ENCODE assay signal across 8 cellular contexts in genomic region chr7:99500637-99501009, GRCh38. TPM values are rescaled to one million over a fixed set of nuclear protein-coding genes. Genes with fewer than 3 reads are reported as not detected.
DNase-seq lines count a peak whose midpoint lies in the region; ATAC-seq, FAIRE-seq and TF ChIP-seq lines count a peak whose summit lies in the region.

No MANE protein-coding gene starts in this region.

- peaks cover 7 to 41% (median 11%) of the 10 kb centered on the region in 3 donors for H3K36me3 Mint-ChIP-seq in CD8-positive, alpha-beta memory T cell

- TF ChIP-seq CTCF in RWPE1 (conservative IDR thresholded peaks at IDR 0.05; ENCODE audit: low read depth): no peak
- TF ChIP-seq CTCF in esophagus muscularis mucosa (IDR thresholded peaks at IDR 0.05): no peak
- no peak for TF ChIP-seq CTCF in pancreas (IDR thresholded peaks at IDR 0.05)

- no peaks in the 10 kb centered on the region for H3K9me3 ChIP-seq in CD8-positive, alpha-beta memory T cell (ENCODE audit: low read length)
- no peaks in the 10 kb centered on the region for H3K9me3 ChIP-seq in esophagus muscularis mucosa
- no peaks in the 10 kb centered on the region for H3K9me3 ChIP-seq in pancreas

- WGBS in esophagus muscularis mucosa: 51% methylated on average over 16 of the region's 16 CpGs
- WGBS in pancreas, 2 donors: 41 to 42% methylated on average over 16 of the region's 16 CpGs

- intact Hi-C loops in esophagus muscularis mucosa (cut with DNase I): loop anchor here (5.0 kb wide), 1 partner anchor 52 kb away; the partner anchor contains the start of gene FAM200A
- intact Hi-C loops in pancreas (cut with DNase I): no loop called here

- TF ChIP-seq POLR2A in esophagus muscularis mucosa (IDR thresholded peaks at IDR 0.05; ENCODE audit: low read depth) (no peak), H54 (IDR thresholded peaks at IDR 0.05; ENCODE audit: low read depth, low read length) (no peak)

- H3K4me3 Mint-ChIP-seq in CD8-positive, alpha-beta memory T cell: peak overlapping the region; percentile 94 to 100 (median 99)

- CTCF ChIA-PET in CD8-positive, alpha-beta memory T cell (lab: Charles Lee): interaction anchor here (1.6 to 2.0 kb wide), 3 partner anchors 27 to 117 kb away, joined by 4 to 7 read pairs (median 6); partner anchors contain the start of gene ZNF655
- CTCF ChIA-PET in RWPE1 (lab: Yijun Ruan, JAX): interaction anchor here (1.2 kb wide), 1 partner anchor 14 kb away, joined by 4 read pairs; no protein-coding TSS in a partner anchor

- no peaks in the 10 kb centered on the region for H3K27me3 Mint-ChIP-seq in CD8-positive, alpha-beta memory T cell

- peak overlapping the region; percentile 98 for H3K4me3 ChIP-seq in CD8-positive, alpha-beta memory T cell (ENCODE audit: low read length)
- H3K4me3 ChIP-seq in esophagus muscularis mucosa (peak overlapping the region; percentile 68 to 95 (median 80)), pancreas (peak overlapping the region; percentile 70 to 82 (median 82))

- H3K4me1 ChIP-seq in CD8-positive, alpha-beta memory T cell (ENCODE audit: insufficient read depth, low read length): peaks cover 34% of the 10 kb centered on the region
- H3K4me1 ChIP-seq in esophagus muscularis mucosa (peaks cover 33 to 55% (median 43%) of the 10 kb centered on the region in 4 donors), pancreas (peaks cover 2 to 16% (median 16%) of the 10 kb centered on the region in 3 donors)

- H3K36me3 ChIP-seq in CD8-positive, alpha-beta memory T cell (ENCODE audit: insufficient read depth, low read length): peaks cover 5% of the 10 kb centered on the region
- H3K36me3 ChIP-seq in esophagus muscularis mucosa: peaks cover 9 to 29% (median 25%) of the 10 kb centered on the region in 4 donors
- peaks cover 0 to 3% (median 0%) of the 10 kb centered on the region in 3 donors for H3K36me3 ChIP-seq in pancreas

- H3K27ac Mint-ChIP-seq in CD8-positive, alpha-beta memory T cell: peak overlapping the region; percentile 90 to 100 (median 99)

- DNase-seq in CD8-positive, alpha-beta memory T cell: no peak
- DNase-seq in RWPE1 (ENCODE audit: low spot score) (no peak), esophagus muscularis mucosa (ENCODE audit: extremely low spot score) (no peak), pancreas (no peak), H54 (ENCODE audit: insufficient read length, low spot score) (no peak), G401 (ENCODE audit: low spot score) (no peak)
- DNase-seq in activated effector memory CD4-positive, alpha-beta T cell treated with anti-CD3 and anti-CD28 coated beads, Interleukin-2, amount 50 U/mL, for 16 hours: no peak

- peaks cover 25 to 57% (median 50%) of the 10 kb centered on the region in 3 donors for H3K4me1 Mint-ChIP-seq in CD8-positive, alpha-beta memory T cell

- FAIRE-seq in pancreas (lab: Jason Lieb, UNC) (no peak), H54 (lab: Jason Lieb, UNC) (no peak)

- POLR2A ChIA-PET in CD8-positive, alpha-beta memory T cell (lab: Charles Lee): interaction anchor here (0.5 to 1.9 kb wide), 12 partner anchors 34 to 125 kb away, joined by 3 to 24 read pairs (median 4); partner anchors contain the start of genes BUD31, FAM200A, PDAP1 and PTCD1
- POLR2A ChIA-PET in RWPE1 (lab: Yijun Ruan, JAX; ENCODE audit: low non-redundant PET): interaction anchor here (0.9 kb wide), 1 partner anchor 58 kb away, joined by 3 read pairs; the partner anchor contains the start of gene ZNF655

- no peaks in the 10 kb centered on the region for H3K9me3 Mint-ChIP-seq in CD8-positive, alpha-beta memory T cell

- ATAC-seq in pancreas: no peak
- ATAC-seq in HG02973 (IDR thresholded peaks at IDR 0.05; ENCODE audit: unreplicated experiment): no peak

- in situ Hi-C loops in G401 (cut with HindIII; ENCODE audit: low sequenced_read_pairs): no loop called here

- H3K27me3 ChIP-seq in CD8-positive, alpha-beta memory T cell (ENCODE audit: insufficient read depth, low read length, poor library complexity, severe bottlenecking): no peaks in the 10 kb centered on the region
- H3K27me3 ChIP-seq in esophagus muscularis mucosa: no peaks in the 10 kb centered on the region
- H3K27me3 ChIP-seq in pancreas: no peaks in the 10 kb centered on the region

- TF ChIP-seq EP300 in esophagus muscularis mucosa (IDR thresholded peaks at IDR 0.05): no peak

- H3K27ac ChIP-seq in CD8-positive, alpha-beta memory T cell (ENCODE audit: low read depth, low read length): peak overlapping the region; percentile 99
- H3K27ac ChIP-seq in RWPE1 (peak overlapping the region; percentile 92), esophagus muscularis mucosa (replicated peaks in 1 of 4) (peak overlapping the region; percentile 91 to 96 (median 94)), pancreas (peak overlapping the region; percentile 75 to 92 (median 86))

RNA-seq across cellular contexts. Expression of gene ZNF394, which starts 0.5 kb away (rescaled TPM):
- 10 to 100 TPM; 34.1 to 35.0 TPM for total RNA-seq in CD8-positive, alpha-beta memory T cell
- 65.6 TPM for polyA plus RNA-seq in CD8-positive, alpha-beta memory T cell
- total RNA-seq in esophagus muscularis mucosa (10 to 100 TPM; 26.6 to 37.9 (median 32.7) TPM), pancreas (10 to 100 TPM; 10.3 to 16.8 (median 13.2) TPM)
- 10 to 100 TPM; 15.6 to 15.9 TPM for polyA plus RNA-seq in pancreas
- total RNA-seq in G401 (2014; rRNA removed; shearing (Covaris generic)): 20.7 and 21.5 TPM in 2 replicates

RNA-seq across cellular contexts. Expression of gene ZKSCAN5, which starts 3.8 kb away (rescaled TPM):
- 1 to 10 TPM; 8.4 TPM for total RNA-seq in CD8-positive, alpha-beta memory T cell
- 5.0 TPM for polyA plus RNA-seq in CD8-positive, alpha-beta memory T cell
- 10 to 100 TPM in 2 of 4 donors, 1 to 10 TPM in 2; 9.6 to 11.2 (median 10.5) TPM for total RNA-seq in esophagus muscularis mucosa
- total RNA-seq in pancreas: 1 to 10 TPM; 1.4 to 4.1 (median 2.0) TPM
- 1 to 10 TPM; 2.4 TPM for polyA plus RNA-seq in pancreas
- 18.6 and 23.1 TPM in 2 replicates for total RNA-seq in G401 (2014; rRNA removed; shearing (Covaris generic))

RNA-seq across cellular contexts. Expression of gene ZNF789, which starts 27.9 kb away (rescaled TPM):
- total RNA-seq in CD8-positive, alpha-beta memory T cell: 10 to 100 TPM; 12.3 to 12.5 TPM
- 6.1 TPM for polyA plus RNA-seq in CD8-positive, alpha-beta memory T cell
- total RNA-seq in esophagus muscularis mucosa (1 to 10 TPM; 2.5 to 6.2 (median 3.0) TPM), pancreas (1 to 10 TPM; 3.6 to 7.8 (median 4.3) TPM)
- polyA plus RNA-seq in pancreas: 10 to 100 TPM; 12.9 to 21.9 TPM
- 7.8 and 8.9 TPM in 2 replicates for total RNA-seq in G401 (2014; rRNA removed; shearing (Covaris generic))

RNA-seq across cellular contexts. Expression of gene ATP5MF, which starts 34.7 kb away (rescaled TPM):
- 100 to 1,000 TPM; 438 to 456 TPM for total RNA-seq in CD8-positive, alpha-beta memory T cell
- 439 TPM for polyA plus RNA-seq in CD8-positive, alpha-beta memory T cell
- 100 to 1,000 TPM; 487 to 697 (median 507) TPM for total RNA-seq in esophagus muscularis mucosa
- total RNA-seq in pancreas: 100 to 1,000 TPM in 1 of 6 donors, 10 to 100 TPM in 5; 50.8 to 102 (median 83.4) TPM
- polyA plus RNA-seq in pancreas: 100 to 1,000 TPM; 412 to 428 TPM
- total RNA-seq in G401 (2014; rRNA removed; shearing (Covaris generic)): 1,769 and 1,935 TPM in 2 replicates

RNA-seq across cellular contexts. Expression of gene FAM200A, which starts 51.3 kb away (rescaled TPM):
- 1 to 10 TPM; 7.9 to 8.4 TPM for total RNA-seq in CD8-positive, alpha-beta memory T cell
- 7.6 TPM for polyA plus RNA-seq in CD8-positive, alpha-beta memory T cell
- total RNA-seq in esophagus muscularis mucosa (1 to 10 TPM; 2.1 to 3.8 (median 3.3) TPM), pancreas (1 to 10 TPM; 1.7 to 4.1 (median 2.3) TPM)
- polyA plus RNA-seq in pancreas: 1 to 10 TPM; 2.3 to 4.3 TPM
- total RNA-seq in G401 (2014; rRNA removed; shearing (Covaris generic)): 2.6 and 5.0 TPM in 2 replicates
